ENCODE assay signal across 26 cellular contexts in the genomic region with DNA sequence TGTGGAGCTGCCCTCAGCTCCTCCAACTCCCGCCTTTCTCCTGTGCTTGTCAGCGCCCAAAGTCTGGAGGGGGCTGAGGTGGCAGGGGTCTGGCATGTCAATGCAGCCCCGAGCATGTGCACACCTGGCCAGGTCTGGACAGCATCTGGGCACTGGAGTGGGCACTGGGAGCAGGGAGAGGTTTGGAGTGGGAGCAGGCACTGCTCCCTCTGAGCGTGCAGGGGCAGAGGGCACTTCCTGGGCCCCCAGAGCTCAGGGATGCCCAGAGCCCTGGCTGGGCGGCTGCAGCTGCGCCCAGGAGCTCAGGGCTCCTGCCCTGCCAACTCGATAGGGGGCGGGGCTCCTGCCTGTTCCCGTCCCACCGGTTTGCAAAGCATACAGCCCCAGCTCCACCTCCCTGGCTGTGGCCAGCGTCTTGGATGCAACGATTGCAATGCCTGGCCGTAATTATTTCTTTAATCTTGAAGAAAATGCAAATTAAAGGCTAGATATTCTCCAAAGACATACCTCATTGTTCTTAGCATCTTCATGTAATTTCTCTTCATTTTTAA.
"Had no signal": no experiment of that assay in that cellular context is flagged by ENCODE, and none has a peak within 500 bp of the region (broad histone marks: within the 10 kb centered on the region; RNA-seq: fewer than 3 reads in every experiment).

No MANE protein-coding gene starts in this region.

- H3K36me3 ChIP-seq: breast epithelium, SJSA1 had no signal

- H3K4me3 ChIP-seq: breast epithelium, SJSA1 had no signal

- H3K9me3 ChIP-seq: SJSA1 had no signal

- H3K4me1 Mint-ChIP-seq: activated naive CD4-positive, alpha-beta T cell treated with anti-CD3 and anti-CD28 coated beads, Interleukin-2, amount 50 U/mL, for 24 hours had no signal

- H3K27me3 ChIP-seq: breast epithelium, SJSA1 had no signal

- H3K4me3 Mint-ChIP-seq: activated CD8-positive, alpha-beta T cell treated with anti-CD3 and anti-CD28 coated beads, Interleukin-2, amount 10 ng/mL, durations not matched to agents 7 days and 5 days; activated naive CD4-positive, alpha-beta T cell treated with anti-CD3 and anti-CD28 coated beads, Interleukin-2, amount 50 U/mL, for 24 hours; T-helper 2 cell treated with Interferon-gamma antibody and Interleukin-4, amounts not matched to agents 5 μg/mL and 100 μg/mL, for 36 hours had no signal

- H3K27ac ChIP-seq: breast epithelium, SJSA1 had no signal

- H3K4me1 ChIP-seq: breast epithelium, SJSA1 had no signal

- H3K27ac Mint-ChIP-seq: activated CD8-positive, alpha-beta T cell treated with anti-CD3 and anti-CD28 coated beads, Interleukin-2, amount 10 ng/mL, durations not matched to agents 7 days and 5 days; activated naive CD4-positive, alpha-beta T cell treated with anti-CD3 and anti-CD28 coated beads, Interleukin-2, amount 50 U/mL, for 24 hours; T-helper 2 cell treated with Interferon-gamma antibody and Interleukin-4, amounts not matched to agents 5 μg/mL and 100 μg/mL, for 36 hours had no signal

- H3K36me3 Mint-ChIP-seq: activated naive CD4-positive, alpha-beta T cell treated with anti-CD3 and anti-CD28 coated beads, Interleukin-2, amount 50 U/mL, for 24 hours had no signal

- H3K9me3 Mint-ChIP-seq: activated naive CD4-positive, alpha-beta T cell treated with anti-CD3 and anti-CD28 coated beads, Interleukin-2, amount 50 U/mL, for 24 hours; T-helper 2 cell treated with Interferon-gamma antibody and Interleukin-4, amounts not matched to agents 5 μg/mL and 100 μg/mL, for 36 hours had no signal

- ATAC-seq: activated CD8-positive, alpha-beta T cell treated with anti-CD3 and anti-CD28 coated beads, Interleukin-2, amount 10 ng/mL, durations not matched to agents 7 days and 5 days; SK-N-SH treated with all-trans-retinoic acid at 6 μM for 48 hours had no signal

- DNase-seq: activated CD4-positive, alpha-beta T cell treated with anti-CD3 and anti-CD28 coated beads for 48 hours; activated CD4-positive, alpha-beta T cell treated with anti-CD3 and anti-CD28 coated beads, Interleukin-2, amount 50 U/mL, for 4 hours; activated CD4-positive, CD25-positive, alpha-beta regulatory T cell treated with anti-CD3 and anti-CD28 coated beads, Interleukin-2, amount 50 U/mL, for 72 hours; activated CD8-positive, alpha-beta memory T cell treated with anti-CD3 and anti-CD28 coated beads, Interleukin-2, amount 50 U/mL, for 48 hours; activated CD8-positive, alpha-beta T cell treated with anti-CD3 and anti-CD28 coated beads, Interleukin-2, amount 10 ng/mL, durations not matched to agents 7 days and 5 days; activated effector memory CD4-positive, alpha-beta T cell treated with Interleukin-2 at 50 U/mL for 16 hours; activated naive CD4-positive, alpha-beta T cell; activated T-cell treated with anti-CD3 and anti-CD28 coated beads, Interleukin-2, amount 50 U/mL, for 1 hour; aorta; caudate nucleus; MM.1S; NCI-H1105; NCI-H1436; NCI-H1694 treated with DMSO at 0.1 percent for 48 hours; NCI-H2029 treated with DMSO at 0.1 percent for 48 hours; NCI-H2171; NCI-H226; NCI-H774; OCI-M1; SHP77; SW 1271 had no signal
